8 cellular contexts compared by ENCODE assay signal in the genomic region with DNA sequence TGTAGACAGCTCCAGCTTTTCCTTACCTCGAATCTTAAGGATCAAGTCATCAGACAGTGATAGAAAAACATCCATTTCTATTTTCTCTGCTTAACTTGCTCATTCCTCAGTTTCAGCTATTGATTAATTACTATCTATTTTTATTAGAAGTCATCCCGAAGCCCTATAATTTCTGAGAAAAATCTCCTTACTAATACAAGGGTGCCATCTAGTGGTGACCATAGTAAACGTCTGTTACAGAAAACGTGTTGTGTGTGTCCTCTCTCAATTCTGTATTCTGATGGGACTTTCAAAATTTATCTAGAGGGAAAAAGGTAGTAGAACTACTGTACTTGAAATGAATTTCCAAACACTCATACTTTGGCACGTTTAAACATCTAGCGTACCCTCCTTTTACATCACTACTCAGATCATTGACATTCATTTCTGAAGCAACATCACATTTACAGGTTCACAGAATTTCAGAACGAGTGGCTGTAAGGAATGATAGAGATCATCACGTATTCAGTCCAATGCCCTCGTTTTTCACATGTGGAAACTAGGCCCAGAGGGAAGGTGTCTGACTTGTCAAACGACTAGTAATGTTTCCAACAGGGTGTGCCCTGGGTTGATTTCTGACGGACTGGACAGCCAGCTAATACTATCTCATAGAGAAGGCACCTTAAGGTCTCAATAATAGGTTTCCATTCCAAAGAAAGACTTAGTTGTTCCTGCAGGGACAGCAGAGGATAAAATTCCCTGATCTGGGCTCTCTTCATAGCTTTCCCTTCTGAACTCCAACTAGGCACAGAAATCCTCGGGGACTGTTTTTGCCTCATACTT. TPM values are rescaled to one million over a fixed set of nuclear protein-coding genes. Genes with fewer than 3 reads are reported as not detected.
DNase-seq lines count a peak whose midpoint lies in the region; ATAC-seq and TF ChIP-seq lines count a peak whose summit lies in the region.

No MANE protein-coding gene starts in this region.

- peaks cover 31% of the 10 kb centered on the region for H3K79me2 ChIP-seq in hepatocyte
- peaks cover 8% of the 10 kb centered on the region for H3K79me2 ChIP-seq in smooth muscle cell (ENCODE audit: low read depth)

- H3K27me3 ChIP-seq in ascending aorta (no peaks in the 10 kb centered on the region), hepatocyte (no peaks in the 10 kb centered on the region), smooth muscle cell (ENCODE audit: low read depth) (no peaks in the 10 kb centered on the region)

- no peaks in the 10 kb centered on the region for H3K9me2 ChIP-seq in hepatocyte (replicated peaks; ENCODE audit: insufficient read depth)

- intact Hi-C loops in ascending aorta (cut with DNase I), result loop anchor here (2.0 kb wide), 4 partner anchors 70 to 616 kb away; no protein-coding TSS in a partner anchor

- in situ Hi-C loops in GM13977 (cut with MboI; ENCODE audit: low pct_unique_long_range_greater_than_20kb, low sequenced_read_pairs, unreplicated experiment), result loop anchor here (25.0 kb wide), 1 partner anchor 222 kb away; no protein-coding TSS in a partner anchor

- H3K4me2 ChIP-seq in hepatocyte (no peak overlapping the region), smooth muscle cell (no peak overlapping the region)

- no peak for ATAC-seq in activated CD4-positive, CD25-positive, alpha-beta regulatory T cell treated with anti-CD3 and anti-CD28 coated beads, Interleukin-2, amount 50 U/mL, for 24 hours

- H3F3A ChIP-seq in smooth muscle cell (ENCODE audit: low read depth), result no peaks in the 10 kb centered on the region

- DNase-seq in AG09319 (ENCODE audit: extremely low read depth, low read depth) (peak; percentile 23), GM13977 (ENCODE audit: low spot score) (peak; percentile 59), NCI-H2196 (lab: John Stamatoyannopoulos, UW; ENCODE audit: unreplicated experiment) (peak; percentile 78), ascending aorta (ENCODE audit: low spot score in 2 of 2) (no peak), hepatocyte (ENCODE audit: low spot score) (peak; percentile 82), smooth muscle cell (lab: John Stamatoyannopoulos, UW; ENCODE audit: unreplicated experiment) (no peak), cortex of kidney (lab: John Stamatoyannopoulos, UW) (no peak)

- H3K9me3 ChIP-seq in ascending aorta (no peaks in the 10 kb centered on the region), hepatocyte (ENCODE audit: low read depth) (no peaks in the 10 kb centered on the region), smooth muscle cell (replicated peaks; ENCODE audit: low read depth) (peaks cover 7% of the 10 kb centered on the region)

- H3K36me3 ChIP-seq in ascending aorta, result no peaks in the 10 kb centered on the region
- H3K36me3 ChIP-seq in hepatocyte (replicated peaks; ENCODE audit: insufficient read depth, low read depth), result no peaks in the 10 kb centered on the region
- peaks cover under 1% of the 10 kb centered on the region for H3K36me3 ChIP-seq in smooth muscle cell (ENCODE audit: low read depth)

- TF ChIP-seq CTCF in AG09319 (IDR thresholded peaks at IDR 0.05; ENCODE audit: low read depth, low read length), result peak; percentile 66
- TF ChIP-seq CTCF in GM13977 (IDR thresholded peaks at IDR 0.05; ENCODE audit: extremely low read depth, insufficient read depth, missing control alignments), result peak; percentile 69
- peak; percentile 66 to 81 (median 80) for TF ChIP-seq CTCF in ascending aorta (IDR thresholded peaks at IDR 0.05)
- peak; percentile 74 for TF ChIP-seq CTCF in hepatocyte (IDR thresholded peaks at IDR 0.05; ENCODE audit: poor library complexity)
- peak; percentile 85 for TF ChIP-seq CTCF in smooth muscle cell (IDR thresholded peaks at IDR 0.05; ENCODE audit: borderline replicate concordance, insufficient read depth, poor library complexity, severe bottlenecking)

- WGBS in hepatocyte (ENCODE audit: low lambda C conversion rate, missing lambda C conversion rate), result 46% methylated on average over 12 of the region's 12 CpGs
- WGBS in smooth muscle cell (ENCODE audit: low lambda C conversion rate), result 43% methylated on average over 12 of the region's 12 CpGs

- H3K4me3 ChIP-seq in ascending aorta, result no peak overlapping the region
- no peak overlapping the region for H3K4me3 ChIP-seq in hepatocyte
- H3K4me3 ChIP-seq in smooth muscle cell, result no peak overlapping the region

- H2AFZ ChIP-seq in hepatocyte (no peak overlapping the region), smooth muscle cell (ENCODE audit: low read depth) (no peak overlapping the region)

- no peaks in the 10 kb centered on the region for H3K4me1 ChIP-seq in ascending aorta
- no peaks in the 10 kb centered on the region for H3K4me1 ChIP-seq in hepatocyte (ENCODE audit: insufficient read depth)
- no peaks in the 10 kb centered on the region for H3K4me1 ChIP-seq in smooth muscle cell (ENCODE audit: low read depth)

- no peak overlapping the region for H3K27ac ChIP-seq in ascending aorta
- no peak overlapping the region for H3K27ac ChIP-seq in hepatocyte
- no peak overlapping the region for H3K27ac ChIP-seq in smooth muscle cell (ENCODE audit: low read depth)

- H4K20me1 ChIP-seq in hepatocyte (ENCODE audit: insufficient read depth, poor library complexity, severe bottlenecking) (no peaks in the 10 kb centered on the region), smooth muscle cell (ENCODE audit: low read depth) (peaks cover 12% of the 10 kb centered on the region)

- H3K9ac ChIP-seq in smooth muscle cell (ENCODE audit: low read depth), result no peak overlapping the region

RNA-seq across cellular contexts. Expression of gene HACD2, which starts 25.6 kb away (rescaled TPM):
- total RNA-seq in ascending aorta, result 10.2 TPM
- total RNA-seq in hepatocyte, result 64.3 and 70.1 TPM in 2 replicates
- 26.5 and 31.8 TPM in 2 replicates for polyA plus RNA-seq in hepatocyte
- total RNA-seq in smooth muscle cell, result 25.7 and 28.3 TPM in 2 replicates
- polyA plus RNA-seq in smooth muscle cell, result 9.5 and 12.3 TPM in 2 replicates

Comparison
In these comparisons a context has a peak if more than half of its experiments do, and no peak if none do; other contexts are left out.
1. DNase-seq: peak in AG09319 (single experiment), GM13977 (single experiment), NCI-H2196 (single experiment) and hepatocyte (single experiment); none in ascending aorta (0 of 2), smooth muscle cell (single experiment) and cortex of kidney (single experiment).
2. Peak in every context shown above with its lines, with median percentiles within 50 percentile points of each other: CTCF ChIP-seq.